17 cellular contexts compared by ENCODE assay signal in the genomic region with DNA sequence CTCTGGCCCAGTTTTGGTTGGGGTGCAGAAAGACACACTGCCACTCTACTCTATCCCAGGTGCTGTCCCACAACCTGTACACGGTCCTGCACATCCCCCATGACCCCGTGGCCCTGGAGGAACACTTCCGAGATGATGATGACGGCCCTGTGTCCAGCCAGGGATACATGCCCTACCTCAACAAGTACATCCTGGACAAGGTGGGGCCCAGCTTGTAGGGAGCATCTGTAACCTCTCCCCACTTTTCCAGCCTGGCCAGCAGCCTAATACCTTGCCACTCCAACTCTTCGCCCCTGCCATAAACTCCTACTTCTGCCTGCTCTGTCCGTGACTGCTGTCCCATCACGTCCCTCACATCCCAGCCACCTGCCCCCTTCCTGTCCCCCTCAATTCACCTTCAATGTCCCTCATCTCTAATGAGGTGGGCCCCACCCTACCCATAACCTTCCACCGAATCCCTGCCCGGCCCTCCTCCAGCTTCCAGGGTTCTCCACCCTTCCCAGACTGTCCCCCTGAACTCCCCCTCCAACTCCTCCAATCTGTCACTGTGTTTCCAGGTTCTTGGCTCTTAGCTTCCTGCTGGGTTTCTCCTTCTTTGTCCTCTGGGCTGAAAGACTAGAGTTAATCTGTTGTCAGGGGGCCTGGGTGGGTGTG. TPM values are rescaled to one million over a fixed set of nuclear protein-coding genes. Genes with fewer than 3 reads are reported as not detected.
DNase-seq lines count a peak whose midpoint lies in the region; ATAC-seq and TF ChIP-seq lines count a peak whose summit lies in the region.
"Had no signal": no experiment of that assay in that cellular context is flagged by ENCODE, and none has a peak within 500 bp of the region (broad histone marks: within the 10 kb centered on the region; RNA-seq: fewer than 3 reads in every experiment).

No MANE protein-coding gene starts in this region.

- intact Hi-C loops in activated CD4-positive, alpha-beta T cell treated with anti-CD3 and anti-CD28 coated beads for 36 hours (cut with DNase I, micrococcal nuclease), result loop anchor here (1.0 to 10.0 kb wide), 2 partner anchors 11 to 815 kb away; no protein-coding TSS in a partner anchor

- H3K27ac Mint-ChIP-seq in activated CD4-positive, alpha-beta T cell treated with anti-CD3 and anti-CD28 coated beads for 36 hours, result peak overlapping the region; percentile 96
- H3K27ac Mint-ChIP-seq in central memory CD8-positive, alpha-beta T cell (ENCODE audit: low read depth), result peak overlapping the region; percentile 93

- POLR2A ChIA-PET in activated CD4-positive, alpha-beta T cell treated with anti-CD3 and anti-CD28 coated beads for 36 hours (lab: Charles Lee), result no interaction called here
- POLR2A ChIA-PET in RWPE1 (lab: Yijun Ruan, JAX; ENCODE audit: low non-redundant PET), result interaction anchor here (0.6 kb wide), 1 partner anchor 37 kb away, joined by 3 read pairs; no protein-coding TSS in a partner anchor

- peaks cover 52 to 58% of the 10 kb centered on the region in 2 experiments for H3K4me1 ChIP-seq in neutrophil (ENCODE audit: control insufficient read depth in 1 of 2, insufficient read depth in 1 of 2, low read depth in 1 of 2, low read length in 1 of 2)

- H3K36me3 Mint-ChIP-seq in activated CD4-positive, alpha-beta T cell treated with anti-CD3 and anti-CD28 coated beads for 36 hours (ENCODE audit: low read depth), result peaks cover 55% of the 10 kb centered on the region
- peaks cover 59% of the 10 kb centered on the region for H3K36me3 Mint-ChIP-seq in central memory CD8-positive, alpha-beta T cell (ENCODE audit: insufficient read depth)

- DNase-seq in activated CD4-positive, alpha-beta T cell treated with anti-CD3 and anti-CD28 coated beads for 36 hours, result no peak
- no peak for DNase-seq in activated CD4-positive, alpha-beta T cell treated with anti-CD3 and anti-CD28 coated beads for 48 hours
- DNase-seq in RWPE1 (ENCODE audit: low spot score), result no peak
- DNase-seq in central memory CD8-positive, alpha-beta T cell (ENCODE audit: low spot score in 2 of 2), result no peak
- DNase-seq in kidney glomerular epithelial cell (lab: John Stamatoyannopoulos, UW), result no peak
- DNase-seq in dermis blood vessel endothelial cell, result no peak
- DNase-seq: amygdala, COR-L47, NCI-H1930, NCI-H510A, upper lobe of right lung had no signal

- CTCF ChIA-PET in activated CD4-positive, alpha-beta T cell treated with anti-CD3 and anti-CD28 coated beads for 36 hours (lab: Charles Lee), result interaction anchor here (0.7 to 3.2 kb wide), 8 partner anchors 8 to 194 kb away, joined by 3 to 18 read pairs (median 4); a partner anchor contains a TSS
- CTCF ChIA-PET in RWPE1 (lab: Yijun Ruan, JAX), result interaction anchor here (0.9 to 1.4 kb wide), 2 partner anchors 12 to 16 kb away, joined by 3 to 4 read pairs; a partner anchor contains a TSS

- no peaks in the 10 kb centered on the region for H3K27me3 ChIP-seq in neutrophil
- H3K27me3 ChIP-seq: upper lobe of right lung had no signal

- H3K9me3 Mint-ChIP-seq in activated CD4-positive, alpha-beta T cell treated with anti-CD3 and anti-CD28 coated beads for 36 hours (ENCODE audit: low read depth), result no peaks in the 10 kb centered on the region
- H3K9me3 Mint-ChIP-seq in central memory CD8-positive, alpha-beta T cell, result no peaks in the 10 kb centered on the region

- H3K36me3 ChIP-seq in neutrophil, result peaks cover 56% of the 10 kb centered on the region
- H3K36me3 ChIP-seq: upper lobe of right lung had no signal

- no peak for TF ChIP-seq CTCF in RWPE1 (conservative IDR thresholded peaks at IDR 0.05; ENCODE audit: low read depth)
- no peak for TF ChIP-seq CTCF in neutrophil (IDR thresholded peaks at IDR 0.05)

- ATAC-seq in activated CD4-positive, alpha-beta T cell treated with anti-CD3 and anti-CD28 coated beads for 36 hours, result no peak
- no peak for ATAC-seq in central memory CD8-positive, alpha-beta T cell (replicated peaks; ENCODE audit: extremely low read depth, poor library complexity, severe bottlenecking)
- no peak for ATAC-seq in GM19351 (IDR thresholded peaks at IDR 0.05; ENCODE audit: unreplicated experiment)
- ATAC-seq: esophagus mucosa, HCT116, HepG2 had no signal

- peak overlapping the region; percentile 43 for H3K4me3 Mint-ChIP-seq in activated CD4-positive, alpha-beta T cell treated with anti-CD3 and anti-CD28 coated beads for 36 hours
- H3K4me3 Mint-ChIP-seq in central memory CD8-positive, alpha-beta T cell, result peak overlapping the region; percentile 75

- H3K4me3 ChIP-seq in neutrophil (ENCODE audit: low read depth in 1 of 2, low read length in 1 of 2), result peak overlapping the region in 1 of 2 experiments; percentile 19
- H3K4me3 ChIP-seq: upper lobe of right lung had no signal

- H3K27ac ChIP-seq in RWPE1 (peak overlapping the region; percentile 9; the same call in 1 of the 2 replicates), neutrophil (peak overlapping the region; percentile 94)

- no peaks in the 10 kb centered on the region for H3K27me3 Mint-ChIP-seq in activated CD4-positive, alpha-beta T cell treated with anti-CD3 and anti-CD28 coated beads for 36 hours
- no peaks in the 10 kb centered on the region for H3K27me3 Mint-ChIP-seq in central memory CD8-positive, alpha-beta T cell

- H3K9me3 ChIP-seq in neutrophil, result no peaks in the 10 kb centered on the region
- H3K9me3 ChIP-seq: upper lobe of right lung had no signal

- H3K4me1 Mint-ChIP-seq in activated CD4-positive, alpha-beta T cell treated with anti-CD3 and anti-CD28 coated beads for 36 hours, result peaks cover 79% of the 10 kb centered on the region
- peaks cover 78% of the 10 kb centered on the region for H3K4me1 Mint-ChIP-seq in central memory CD8-positive, alpha-beta T cell

RNA-seq across cellular contexts. Expression of a gene that starts 12.1 kb away (rescaled TPM):
- total RNA-seq in activated CD4-positive, alpha-beta T cell treated with anti-CD3 and anti-CD28 coated beads for 36 hours, result 10 to 100 TPM; 74.1 to 86.6 TPM
- total RNA-seq in dermis blood vessel endothelial cell, result 0.88 and 1.0 TPM in 2 replicates
- total RNA-seq: A172 had no signal

RNA-seq across cellular contexts. Expression of a gene that starts 32.6 kb away (rescaled TPM):
- 10 to 100 TPM; 16.5 to 19.2 TPM for total RNA-seq in activated CD4-positive, alpha-beta T cell treated with anti-CD3 and anti-CD28 coated beads for 36 hours
- total RNA-seq in dermis blood vessel endothelial cell, result 9.7 and 18.1 TPM in 2 replicates

RNA-seq across cellular contexts. Expression of a gene that starts 50.2 kb away (rescaled TPM):
- 10 to 100 TPM; 35.2 to 40.1 TPM for total RNA-seq in activated CD4-positive, alpha-beta T cell treated with anti-CD3 and anti-CD28 coated beads for 36 hours
- 27.7 and 32.0 TPM in 2 replicates for total RNA-seq in dermis blood vessel endothelial cell

Comparison
In these comparisons a context has a peak if more than half of its experiments do, and no peak if none do; other contexts are left out.
1. RNA of a gene that starts 12.1 kb away (total RNA-seq): 74.1 to 86.6 TPM in activated CD4-positive, alpha-beta T cell treated with anti-CD3 and anti-CD28 coated beads for 36 hours; 0.88 to 1.0 TPM in dermis blood vessel endothelial cell; every median in the first group is over 10 times any median in the second.